Comparison of ENCODE assay signal across 11 cellular contexts in genomic region chr15:58329781-58330467, GRCh38.
DNase-seq lines count a peak whose midpoint lies in the region; ATAC-seq and TF ChIP-seq lines count a peak whose summit lies in the region.
"Had no signal": no experiment of that assay in that cellular context is flagged by ENCODE, and none has a peak within 500 bp of the region (broad histone marks: within the 10 kb centered on the region; RNA-seq: fewer than 3 reads in every experiment).

No MANE protein-coding gene starts in this region.

- H3K4ac ChIP-seq in mesenchymal stem cell (ENCODE audit: low read depth in 1 of 2, low read length in 2 of 2), result peak overlapping the region; percentile 69 to 84

- peak overlapping the region; percentile 84 to 87 for H3K18ac ChIP-seq in mesenchymal stem cell (ENCODE audit: low read depth in 1 of 2, low read length in 2 of 2)

- peak overlapping the region; percentile 81 for H4K8ac ChIP-seq in mesenchymal stem cell (ENCODE audit: low read length)

- no peak overlapping the region for H2BK5ac ChIP-seq in mesenchymal stem cell (ENCODE audit: low read depth, low read length, poor library complexity, severe bottlenecking)

- H3K9me3 ChIP-seq in mesenchymal stem cell (ENCODE audit: control insufficient read depth, low read length), result peaks cover 11% of the 10 kb centered on the region
- no peaks in the 10 kb centered on the region for H3K9me3 ChIP-seq in thymus (ENCODE audit: control insufficient read depth)
- H3K9me3 ChIP-seq in effector memory CD4-positive, alpha-beta T cell (ENCODE audit: control insufficient read depth, low read length), result no peaks in the 10 kb centered on the region

- no peak overlapping the region for H3K14ac ChIP-seq in mesenchymal stem cell (ENCODE audit: low read length in 2 of 2)

- peak; percentile 31 for DNase-seq in DMS79 treated with DMSO at 0.1 percent for 48 hours (lab: John Stamatoyannopoulos, UW)
- DNase-seq in DMS79 (lab: John Stamatoyannopoulos, UW), result no peak
- no peak for DNase-seq in chondrocyte (ENCODE audit: low spot score)
- peak; percentile 55 for DNase-seq in mesenchymal stem cell
- no peak for DNase-seq in activated gamma-delta T cell treated with Interleukin-2 at 50 U/mL for 16 hours
- DNase-seq in effector memory CD4-positive, alpha-beta T cell, result no peak
- DNase-seq: activated CD8-positive, alpha-beta memory T cell treated with anti-CD3 and anti-CD28 coated beads, Interleukin-2, amount 50 U/mL, for 4 hours; NCI-H1436 had no signal

- peak overlapping the region; percentile 62 for H3K9ac ChIP-seq in mesenchymal stem cell (ENCODE audit: low read length)

- peaks cover 2% of the 10 kb centered on the region for H3K36me3 Mint-ChIP-seq in chondrocyte (ENCODE audit: low read depth)

- H3K27ac Mint-ChIP-seq in chondrocyte (ENCODE audit: unreplicated experiment), result peak overlapping the region; percentile 62

- no peak for TF ChIP-seq CTCF in chondrocyte (IDR thresholded peaks at IDR 0.05)

- peak overlapping the region; percentile 98 for H2BK120ac ChIP-seq in mesenchymal stem cell (ENCODE audit: low read depth, low read length)

- no peak overlapping the region for H3K23ac ChIP-seq in mesenchymal stem cell (ENCODE audit: low read length in 2 of 2)

- peaks cover 16% of the 10 kb centered on the region for H3K4me1 ChIP-seq in mesenchymal stem cell (ENCODE audit: control insufficient read depth, insufficient read depth, low read depth, low read length)
- peaks cover 27% of the 10 kb centered on the region for H3K4me1 ChIP-seq in thymus (ENCODE audit: control insufficient read depth, insufficient read depth, low read length)
- H3K4me1 ChIP-seq in effector memory CD4-positive, alpha-beta T cell (ENCODE audit: control insufficient read depth, insufficient read depth, low read length, poor library complexity, severe bottlenecking), result peaks cover 18% of the 10 kb centered on the region

- H2AFZ ChIP-seq in mesenchymal stem cell (ENCODE audit: low read depth, low read length), result peak overlapping the region; percentile 36

- WGBS in mesenchymal stem cell, result 79% methylated on average over 9 of the region's 9 CpGs
- WGBS in thymus, result 96% methylated on average over 9 of the region's 9 CpGs

- no peaks in the 10 kb centered on the region for H3K36me3 ChIP-seq in mesenchymal stem cell (ENCODE audit: control insufficient read depth in 1 of 2, insufficient read depth in 2 of 2, low read depth in 1 of 2, low read length in 2 of 2)
- H3K36me3 ChIP-seq in thymus (ENCODE audit: control insufficient read depth, insufficient read depth), result no peaks in the 10 kb centered on the region
- H3K36me3 ChIP-seq in effector memory CD4-positive, alpha-beta T cell (ENCODE audit: control insufficient read depth, insufficient read depth, low read length), result no peaks in the 10 kb centered on the region

- peaks cover 12% of the 10 kb centered on the region for H3K9me3 Mint-ChIP-seq in chondrocyte (ENCODE audit: low read depth)

- H3K79me1 ChIP-seq in mesenchymal stem cell (replicated peaks; ENCODE audit: low read length, poor library complexity, severe bottlenecking), result no peaks in the 10 kb centered on the region

- H4K91ac ChIP-seq in mesenchymal stem cell (ENCODE audit: low read length), result peak overlapping the region; percentile 77

- no peak overlapping the region for H3K4me2 ChIP-seq in mesenchymal stem cell (ENCODE audit: low read length, poor library complexity, severe bottlenecking)

- H3K27ac ChIP-seq in mesenchymal stem cell (ENCODE audit: low read length, poor library complexity, severe bottlenecking) (no peak overlapping the region), thymus (ENCODE audit: low read depth) (peak overlapping the region; percentile 27)
- H3K27ac ChIP-seq in effector memory CD4-positive, alpha-beta T cell (ENCODE audit: insufficient read depth, low read length, poor library complexity, severe bottlenecking), result no peak overlapping the region
- H3K27ac ChIP-seq: SK-N-MC had no signal

- H2AK5ac ChIP-seq in mesenchymal stem cell (ENCODE audit: low read length, severe bottlenecking), result peak overlapping the region; percentile 61

- peak overlapping the region; percentile 85 for H2BK15ac ChIP-seq in mesenchymal stem cell (ENCODE audit: low read depth, poor library complexity, severe bottlenecking)

- peaks cover 6% of the 10 kb centered on the region for H3K27me3 Mint-ChIP-seq in chondrocyte (ENCODE audit: low read depth)

- H3K27me3 ChIP-seq in mesenchymal stem cell (ENCODE audit: control insufficient read depth in 1 of 2, insufficient read depth in 1 of 2, low read length in 2 of 2) (no peaks in the 10 kb centered on the region), thymus (ENCODE audit: control insufficient read depth, insufficient read depth) (no peaks in the 10 kb centered on the region)
- no peaks in the 10 kb centered on the region for H3K27me3 ChIP-seq in effector memory CD4-positive, alpha-beta T cell (replicated peaks; ENCODE audit: control insufficient read depth, insufficient read depth, low read length, poor library complexity, severe bottlenecking)

- H3K4me3 ChIP-seq in mesenchymal stem cell (ENCODE audit: insufficient read depth in 1 of 2, low read depth in 1 of 2, low read length in 2 of 2) (peak overlapping the region in 1 of 2 experiments; percentile 26), thymus (ENCODE audit: low read length) (no peak overlapping the region)
- no peak overlapping the region for H3K4me3 ChIP-seq in effector memory CD4-positive, alpha-beta T cell (ENCODE audit: insufficient read depth, low read depth, low read length, poor library complexity, severe bottlenecking)
- H3K4me3 ChIP-seq: SK-N-MC had no signal

- no peak for ATAC-seq in GM21360 (IDR thresholded peaks at IDR 0.05; ENCODE audit: unreplicated experiment)

- no peak overlapping the region for H3K4me3 Mint-ChIP-seq in chondrocyte (ENCODE audit: unreplicated experiment)

- H3K4me1 Mint-ChIP-seq in chondrocyte (ENCODE audit: low read depth), result peaks cover 41% of the 10 kb centered on the region

- H2BK12ac ChIP-seq in mesenchymal stem cell (ENCODE audit: low read length in 2 of 2), result peak overlapping the region; percentile 44 to 80

Comparison
In these comparisons a context has a peak if more than half of its experiments do, and no peak if none do; other contexts are left out.
1. DNase-seq: peak in DMS79 treated with DMSO at 0.1 percent for 48 hours (single experiment) and mesenchymal stem cell (single experiment); none in DMS79 (single experiment), chondrocyte (single experiment), activated gamma-delta T cell treated with Interleukin-2 at 50 U/mL for 16 hours (single experiment) and effector memory CD4-positive, alpha-beta T cell (0 of 3).